In the genomic region with DNA sequence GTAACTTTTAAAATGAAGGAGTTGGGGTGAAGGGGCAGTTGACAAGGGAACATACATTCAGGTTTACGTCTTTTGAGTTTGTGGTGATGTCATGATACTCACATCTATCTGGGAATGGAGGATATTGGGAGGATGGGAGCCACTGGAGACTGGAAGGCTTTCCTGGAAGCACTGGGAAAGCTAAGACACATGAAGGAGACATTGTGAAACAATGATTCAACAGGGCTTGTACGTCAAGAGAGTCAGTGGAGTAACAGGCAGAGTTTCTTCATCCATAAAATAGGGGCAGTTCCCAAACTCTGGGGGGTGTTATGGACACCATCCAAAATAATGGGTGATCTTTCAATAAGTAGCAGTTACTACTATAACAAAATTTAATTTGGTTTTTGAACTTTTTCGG, we compare ENCODE assay signal across 18 cellular contexts.
"Had no signal": no experiment of that assay in that cellular context is flagged by ENCODE, and none has a peak within 500 bp of the region (broad histone marks: within the 10 kb centered on the region; RNA-seq: fewer than 3 reads in every experiment).

No MANE protein-coding gene starts in this region.

- H3K27ac Mint-ChIP-seq: activated naive CD4-positive, alpha-beta T cell treated with anti-CD3 and anti-CD28 coated beads, Interleukin-2, amount 10 ng/mL, durations not matched to agents 7 days and 5 days; activated T-cell treated with anti-CD3 and anti-CD28 coated beads, Interleukin-2, amount 50 U/mL, for 24 hours; brain; dendritic cell treated with granulocyte-macrophage colony-stimulating factor and Interleukin-4, amounts not matched to agents 40 ng/mL and 50 ng/mL, for 4 days; naive thymus-derived CD4-positive, alpha-beta T cell; stimulated activated memory B cell treated with anti-CD40 and anti-IgM and Interleukin-4, amounts not matched to agents 10 μg/mL and 1 μg/mL and 100 μg/mL, for 72 hours had no signal

- H3K36me3 ChIP-seq: left lung, tibial nerve had no signal

- H3K4me1 ChIP-seq: left lung, parathyroid adenoma had no signal

- ATAC-seq: left lung; mucosa of descending colon; naive thymus-derived CD4-positive, alpha-beta T cell; stimulated activated memory B cell treated with anti-CD40 and anti-IgM and Interleukin-4, amounts not matched to agents 10 μg/mL and 1 μg/mL and 100 μg/mL, for 72 hours had no signal

- H3K27me3 ChIP-seq: hepatocyte, left lung, tibial nerve had no signal

- H3K4me3 ChIP-seq: hepatocyte, left lung, mucosa of descending colon, tibial nerve had no signal

- H3K4me3 Mint-ChIP-seq: activated naive CD4-positive, alpha-beta T cell treated with anti-CD3 and anti-CD28 coated beads, Interleukin-2, amount 10 ng/mL, durations not matched to agents 7 days and 5 days; activated T-cell treated with anti-CD3 and anti-CD28 coated beads, Interleukin-2, amount 50 U/mL, for 24 hours; brain; dendritic cell treated with granulocyte-macrophage colony-stimulating factor and Interleukin-4, amounts not matched to agents 40 ng/mL and 50 ng/mL, for 4 days; naive thymus-derived CD4-positive, alpha-beta T cell; stimulated activated memory B cell treated with anti-CD40 and anti-IgM and Interleukin-4, amounts not matched to agents 10 μg/mL and 1 μg/mL and 100 μg/mL, for 72 hours had no signal

- H3K9me3 ChIP-seq: left lung, mucosa of descending colon had no signal

- H3K9me3 Mint-ChIP-seq: activated naive CD4-positive, alpha-beta T cell treated with anti-CD3 and anti-CD28 coated beads, Interleukin-2, amount 10 ng/mL, durations not matched to agents 7 days and 5 days; activated T-cell treated with anti-CD3 and anti-CD28 coated beads, Interleukin-2, amount 50 U/mL, for 24 hours; dendritic cell treated with granulocyte-macrophage colony-stimulating factor and Interleukin-4, amounts not matched to agents 40 ng/mL and 50 ng/mL, for 4 days had no signal

- H3K4me1 Mint-ChIP-seq: activated naive CD4-positive, alpha-beta T cell treated with anti-CD3 and anti-CD28 coated beads, Interleukin-2, amount 10 ng/mL, durations not matched to agents 7 days and 5 days; stimulated activated memory B cell treated with anti-CD40 and anti-IgM and Interleukin-4, amounts not matched to agents 10 μg/mL and 1 μg/mL and 100 μg/mL, for 72 hours had no signal

- H3K27me3 Mint-ChIP-seq: activated naive CD4-positive, alpha-beta T cell treated with anti-CD3 and anti-CD28 coated beads, Interleukin-2, amount 10 ng/mL, durations not matched to agents 7 days and 5 days; activated T-cell treated with anti-CD3 and anti-CD28 coated beads, Interleukin-2, amount 50 U/mL, for 24 hours; dendritic cell treated with granulocyte-macrophage colony-stimulating factor and Interleukin-4, amounts not matched to agents 40 ng/mL and 50 ng/mL, for 4 days; stimulated activated memory B cell treated with anti-CD40 and anti-IgM and Interleukin-4, amounts not matched to agents 10 μg/mL and 1 μg/mL and 100 μg/mL, for 72 hours had no signal

- H3K36me3 Mint-ChIP-seq: activated naive CD4-positive, alpha-beta T cell treated with anti-CD3 and anti-CD28 coated beads, Interleukin-2, amount 10 ng/mL, durations not matched to agents 7 days and 5 days; brain; stimulated activated memory B cell treated with anti-CD40 and anti-IgM and Interleukin-4, amounts not matched to agents 10 μg/mL and 1 μg/mL and 100 μg/mL, for 72 hours had no signal

- DNase-seq: activated CD4-positive, alpha-beta T cell treated with anti-CD3 and anti-CD28 coated beads for 1 hour; activated CD4-positive, alpha-beta T cell treated with anti-CD3 and anti-CD28 coated beads, Interleukin-2, amount 50 U/mL, for 4 hours; activated naive CD4-positive, alpha-beta T cell treated with anti-CD3 and anti-CD28 coated beads, Interleukin-2, amount 10 ng/mL, durations not matched to agents 7 days and 5 days; activated T-cell treated with anti-CD3 and anti-CD28 coated beads, Interleukin-2, amount 50 U/mL, for 24 hours; cerebellar nuclear complex; effector memory CD4-positive, alpha-beta T cell; left lung; mammary epithelial cell; mucosa of descending colon; naive thymus-derived CD4-positive, alpha-beta T cell; stimulated activated CD4-positive, alpha-beta T cell treated with anti-CD3 and anti-CD28 coated beads, Interleukin-2, amount 100 ng/mL, for 48 hours; substantia nigra had no signal

- H3K27ac ChIP-seq: left lung, parathyroid adenoma, tibial nerve had no signal
